ENCODE assay signal across 19 cellular contexts in genomic region chr18:59050661-59051057, GRCh38.
DNase-seq lines count a peak whose midpoint lies in the region; ATAC-seq and TF ChIP-seq lines count a peak whose summit lies in the region.
"Had no signal": no experiment of that assay in that cellular context is flagged by ENCODE, and none has a peak within 500 bp of the region (broad histone marks: within the 10 kb centered on the region; RNA-seq: fewer than 3 reads in every experiment).

No MANE protein-coding gene starts in this region.

- H3K4me1 ChIP-seq in DOHH2 (ENCODE audit: control insufficient read depth, low read length): peaks cover 26% of the 10 kb centered on the region
- H3K4me1 ChIP-seq in OCI-LY1 (ENCODE audit: insufficient read depth, low read length, severe bottlenecking): peaks cover 14% of the 10 kb centered on the region
- peaks cover 0 to 22% (median 0%) of the 10 kb centered on the region in 6 donors for H3K4me1 ChIP-seq in spleen

- no peak for ATAC-seq in GM21515 (IDR thresholded peaks at IDR 0.05; ENCODE audit: unreplicated experiment)
- ATAC-seq: A549, T-cell had no signal

- H3K9me3 ChIP-seq in DOHH2 (ENCODE audit: control insufficient read depth, insufficient read depth, low read length): no peaks in the 10 kb centered on the region
- no peaks in the 10 kb centered on the region for H3K9me3 ChIP-seq in OCI-LY1 (ENCODE audit: low read length)
- no peaks in the 10 kb centered on the region for H3K9me3 ChIP-seq in spleen
- H3K9me3 ChIP-seq: A549; BLaER1 treated with 17β-estradiol and CSF1 and Interleukin-3, amounts not matched to agents 10 nM and 100 nM; MG63 had no signal

- no peak overlapping the region for H3K9ac ChIP-seq in OCI-LY1 (ENCODE audit: low read length)
- H3K9ac ChIP-seq: BLaER1 treated with 17β-estradiol and CSF1 and Interleukin-3, amounts not matched to agents 10 nM and 100 nM had no signal

- H2AFZ ChIP-seq in OCI-LY1 (ENCODE audit: low read length): no peak overlapping the region

- H4K20me1 ChIP-seq in DOHH2 (ENCODE audit: control insufficient read depth, insufficient read depth, low read depth, low read length): no peaks in the 10 kb centered on the region
- H4K20me1 ChIP-seq in OCI-LY1 (ENCODE audit: insufficient read depth, low read length): no peaks in the 10 kb centered on the region
- H4K20me1 ChIP-seq: BLaER1 treated with 17β-estradiol and CSF1 and Interleukin-3, amounts not matched to agents 10 nM and 100 nM had no signal

- TF ChIP-seq POLR2A in spleen (IDR thresholded peaks at IDR 0.05): no peak

- no peaks in the 10 kb centered on the region for H3K36me3 ChIP-seq in DOHH2 (ENCODE audit: control insufficient read depth, low read length)
- H3K36me3 ChIP-seq in OCI-LY1 (ENCODE audit: insufficient read depth, low read length): no peaks in the 10 kb centered on the region
- no peaks in the 10 kb centered on the region for H3K36me3 ChIP-seq in spleen
- H3K36me3 ChIP-seq: BLaER1 treated with 17β-estradiol and CSF1 and Interleukin-3, amounts not matched to agents 10 nM and 100 nM; MG63 had no signal

- H3K27me3 ChIP-seq in DOHH2 (ENCODE audit: control insufficient read depth, low read length) (no peaks in the 10 kb centered on the region), OCI-LY1 (ENCODE audit: insufficient read depth, low read length) (no peaks in the 10 kb centered on the region), spleen (replicated peaks in 1 of 7) (peaks cover 0 to 9% (median 0%) of the 10 kb centered on the region in 7 donors)
- H3K27me3 ChIP-seq: BLaER1 treated with 17β-estradiol and CSF1 and Interleukin-3, amounts not matched to agents 10 nM and 100 nM; MG63 had no signal

- TF ChIP-seq CTCF in DOHH2 (IDR thresholded peaks at IDR 0.05; ENCODE audit: low read depth, low read length, poor library complexity, severe bottlenecking) (no peak), OCI-LY1 (IDR thresholded peaks at IDR 0.05; ENCODE audit: low read length) (no peak), coronary artery (IDR thresholded peaks at IDR 0.05) (no peak), spleen (IDR thresholded peaks at IDR 0.05 in 8 of 11, conservative IDR thresholded peaks at IDR 0.05 in 3 of 11) (peak in 2 of 11 experiments; percentile 9 to 18)

- DNase-seq in coronary artery (ENCODE audit: low spot score) (peak; percentile 19), spleen (peak; percentile 14), SKM-1 (lab: John Stamatoyannopoulos, UW; ENCODE audit: unreplicated experiment) (no peak), NCI-H526 treated with DMSO at 0.1 percent for 48 hours (lab: John Stamatoyannopoulos, UW) (no peak)
- DNase-seq: CD8-positive, alpha-beta memory T cell; DMS53; H9; Kasumi-1; MG63; NCI-H1417; NCI-H187 treated with DMSO at 0.1 percent for 48 hours; NCI-H226; Right ventricle myocardium superior; T-cell had no signal

- peak overlapping the region; percentile 55 for H3K4me2 ChIP-seq in DOHH2 (ENCODE audit: low read length)
- peak overlapping the region; percentile 7; the same call in 1 of the 2 replicates for H3K4me2 ChIP-seq in OCI-LY1 (ENCODE audit: low read length)
- H3K4me2 ChIP-seq: A549 had no signal

- no peaks in the 10 kb centered on the region for H3K79me2 ChIP-seq in DOHH2 (ENCODE audit: control insufficient read depth, low read length)
- no peaks in the 10 kb centered on the region for H3K79me2 ChIP-seq in OCI-LY1 (ENCODE audit: insufficient read depth, low read length)

- H3K9me2 ChIP-seq in DOHH2 (replicated peaks; ENCODE audit: control insufficient read depth, low read length) (no peaks in the 10 kb centered on the region), OCI-LY1 (ENCODE audit: low read depth, low read length) (no peaks in the 10 kb centered on the region)

- H3K27ac ChIP-seq in DOHH2 (ENCODE audit: low read depth, low read length): peak overlapping the region; percentile 49; the same call in 1 of the 2 replicates
- no peak overlapping the region for H3K27ac ChIP-seq in OCI-LY1 (ENCODE audit: low read depth, low read length, poor library complexity, severe bottlenecking)
- no peak overlapping the region for H3K27ac ChIP-seq in coronary artery
- no peak overlapping the region for H3K27ac ChIP-seq in spleen
- H3K27ac ChIP-seq: BLaER1 treated with 17β-estradiol and CSF1 and Interleukin-3, amounts not matched to agents 10 nM and 100 nM had no signal

- peak overlapping the region; percentile 23 for H3K4me3 ChIP-seq in DOHH2 (ENCODE audit: low read length)
- no peak overlapping the region for H3K4me3 ChIP-seq in OCI-LY1 (ENCODE audit: low read depth, low read length, poor library complexity, severe bottlenecking)
- no peak overlapping the region for H3K4me3 ChIP-seq in coronary artery
- H3K4me3 ChIP-seq in spleen: no peak overlapping the region
- H3K4me3 ChIP-seq: A549; BLaER1 treated with 17β-estradiol and CSF1 and Interleukin-3, amounts not matched to agents 10 nM and 100 nM; MG63 had no signal

- H3F3A ChIP-seq in DOHH2 (ENCODE audit: control insufficient read depth, insufficient read depth) (0 out of 2 replicates have a peak, but pooled peaks cover 7% of the 10 kb centered on the region), OCI-LY1 (ENCODE audit: insufficient read depth, low read length) (no peaks in the 10 kb centered on the region)

- WGBS in spleen, 5 donors: 52 to 61% (median 55%) methylated on average over 3 of the region's 3 CpGs

- intact Hi-C loops in spleen (cut with DNase I; ENCODE audit: low total_unique reads): no loop called here

Comparison
In these comparisons a context has a peak if more than half of its experiments do, and no peak if none do; other contexts are left out.
1. DNase-seq: peak in coronary artery (single experiment) and spleen (single experiment); none in SKM-1 (single experiment) and NCI-H526 treated with DMSO at 0.1 percent for 48 hours (single experiment).